In genomic region chr16:14303182-14303618, GRCh38 we compare ENCODE assay signal across 8 cellular contexts.
DNase-seq lines count a peak whose midpoint lies in the region; ATAC-seq and TF ChIP-seq lines count a peak whose summit lies in the region.

No MANE protein-coding gene starts in this region.

- H2BK12ac ChIP-seq in H9 (ENCODE audit: insufficient read length, low read depth, low read length): no peak overlapping the region

- H3K27me3 Mint-ChIP-seq in H9 (ENCODE audit: low read depth): peaks cover 38% of the 10 kb centered on the region
- peaks cover 11% of the 10 kb centered on the region for H3K27me3 Mint-ChIP-seq in glutamatergic neuron (ENCODE audit: unreplicated experiment)

- no peak overlapping the region for H2BK5ac ChIP-seq in H9 (ENCODE audit: insufficient read length, low read length)

- H2BK15ac ChIP-seq in H9 (ENCODE audit: low read depth, low read length): no peak overlapping the region

- H3K4me1 ChIP-seq in H9 (ENCODE audit: insufficient read depth, low read length) (peaks cover 4% of the 10 kb centered on the region; the same call in 1 of the 2 replicates), skeletal muscle satellite cell (ENCODE audit: control insufficient read depth, insufficient read depth, low read length) (peaks cover 45% of the 10 kb centered on the region)

- H4K5ac ChIP-seq in H9 (ENCODE audit: insufficient read length, low read depth, low read length): no peak overlapping the region

- no peak overlapping the region for H4K91ac ChIP-seq in H9 (ENCODE audit: insufficient read length, low read depth, low read length)

- DNase-seq in H9 (no peak), glutamatergic neuron (no peak), NK-92 (lab: John Stamatoyannopoulos, UW; ENCODE audit: unreplicated experiment) (no peak)
- no peak for DNase-seq in activated effector memory CD4-positive, alpha-beta T cell treated with anti-CD3 and anti-CD28 coated beads, Interleukin-2, amount 50 U/mL, for 16 hours

- H2AK5ac ChIP-seq in H9 (ENCODE audit: insufficient read length, low read length): no peak overlapping the region

- no peak overlapping the region for H2BK120ac ChIP-seq in H9 (ENCODE audit: low read depth, low read length, poor library complexity, severe bottlenecking)

- no peaks in the 10 kb centered on the region for H3K9me3 ChIP-seq in H9 (ENCODE audit: control insufficient read depth, low read depth, low read length)
- no peaks in the 10 kb centered on the region for H3K9me3 ChIP-seq in skeletal muscle satellite cell (replicated peaks; ENCODE audit: low read length)

- no peak overlapping the region for H3K18ac ChIP-seq in H9 (ENCODE audit: insufficient read length, low read depth, low read length)

- H3K23ac ChIP-seq in H9 (ENCODE audit: insufficient read length, low read depth, low read length): no peak overlapping the region

- H2BK20ac ChIP-seq in H9 (ENCODE audit: low read depth, low read length, poor library complexity, severe bottlenecking): no peak overlapping the region

- H4K20me1 ChIP-seq in H9 (ENCODE audit: control insufficient read depth, insufficient read depth, insufficient read length): no peaks in the 10 kb centered on the region

- H3K79me2 ChIP-seq in H9 (ENCODE audit: insufficient read depth, low read length): peaks cover 4% of the 10 kb centered on the region; the same call in 1 of the 2 replicates

- no peaks in the 10 kb centered on the region; a peak in 1 of 5 replicates for H3K9me3 Mint-ChIP-seq in H9
- peaks cover 5% of the 10 kb centered on the region for H3K9me3 Mint-ChIP-seq in glutamatergic neuron (ENCODE audit: unreplicated experiment)

- H3K27me3 ChIP-seq in H9 (ENCODE audit: insufficient read depth, low read length) (no peaks in the 10 kb centered on the region), skeletal muscle satellite cell (ENCODE audit: control insufficient read depth, insufficient read depth, low read length) (no peaks in the 10 kb centered on the region)

- H4K8ac ChIP-seq in H9 (replicated peaks; ENCODE audit: insufficient read length, low read depth, low read length): no peak overlapping the region

- no peaks in the 10 kb centered on the region for H3K79me1 ChIP-seq in H9 (ENCODE audit: insufficient read depth, low read depth, low read length, poor library complexity, severe bottlenecking)

- H3K14ac ChIP-seq in H9 (ENCODE audit: insufficient read depth, low read length): no peak overlapping the region

- H2AFZ ChIP-seq in H9 (ENCODE audit: low read length): no peak overlapping the region

- H3K23me2 ChIP-seq in H9 (ENCODE audit: insufficient read length, low read depth, low read length, poor library complexity, severe bottlenecking): peaks cover 17% of the 10 kb centered on the region

- H3K4me2 ChIP-seq in H9 (ENCODE audit: insufficient read depth, insufficient read length, low read length) (peak overlapping the region; percentile 80), skeletal muscle satellite cell (ENCODE audit: low read length) (peak overlapping the region; percentile 89)

- H3K56ac ChIP-seq in H9 (ENCODE audit: insufficient read length, low read depth, low read length): no peak overlapping the region

- H3K4me1 Mint-ChIP-seq in H9 (peaks cover 51 to 55% of the 10 kb centered on the region in 2 experiments), glutamatergic neuron (ENCODE audit: low read depth, unreplicated experiment) (peaks cover 7% of the 10 kb centered on the region)

- no peak overlapping the region; a peak in 2 of 7 replicates for H3K27ac Mint-ChIP-seq in H9
- H3K27ac Mint-ChIP-seq in glutamatergic neuron (ENCODE audit: unreplicated experiment): no peak overlapping the region

- no CpG with 5 or more reads among the region's 14 CpGs for WGBS in H9 (ENCODE audit: extremely low coverage, insufficient read length, low lambda C conversion rate)

- H3K36me3 ChIP-seq in skeletal muscle satellite cell (ENCODE audit: insufficient read depth, low read length): no peaks in the 10 kb centered on the region

- TF ChIP-seq CTCF in H9 (conservative IDR thresholded peaks at IDR 0.05): no peak
- TF ChIP-seq CTCF in WI38 (IDR thresholded peaks at IDR 0.05; ENCODE audit: low read depth, low read length): no peak
- no peak for TF ChIP-seq CTCF in glutamatergic neuron (IDR thresholded peaks at IDR 0.05; ENCODE audit: partially characterized antibody, unreplicated experiment)

- H3K9ac ChIP-seq in H9 (ENCODE audit: extremely low read depth, insufficient read length, low read length) (peak overlapping the region; percentile 25), skeletal muscle satellite cell (ENCODE audit: low read depth, low read length) (peak overlapping the region; percentile 93)

- H3K36me3 Mint-ChIP-seq in H9 (ENCODE audit: insufficient read depth in 1 of 3, low read depth in 3 of 3) (no peaks in the 10 kb centered on the region), glutamatergic neuron (ENCODE audit: unreplicated experiment) (no peaks in the 10 kb centered on the region)

- H3K4ac ChIP-seq in H9 (ENCODE audit: low read depth, low read length): no peak overlapping the region

- H3K4me3 ChIP-seq in WI38 (ENCODE audit: low read depth, low read length): peak overlapping the region; percentile 86
- H3K4me3 ChIP-seq in skeletal muscle satellite cell (ENCODE audit: low read length): peak overlapping the region; percentile 77

- no peak overlapping the region for H3K27ac ChIP-seq in H9 (ENCODE audit: insufficient read length, low read depth, low read length)

- no peak overlapping the region for H3T11ph ChIP-seq in H9 (ENCODE audit: low read length)

- no peak for ATAC-seq in GM18909 (IDR thresholded peaks at IDR 0.05; ENCODE audit: poor library complexity, unreplicated experiment)
- no peak for ATAC-seq in HG02610 (IDR thresholded peaks at IDR 0.05; ENCODE audit: unreplicated experiment)

- peak overlapping the region; percentile 83 to 97 for H3K4me3 Mint-ChIP-seq in H9
- H3K4me3 Mint-ChIP-seq in glutamatergic neuron (ENCODE audit: unreplicated experiment): peak overlapping the region; percentile 78
